In the genomic region with DNA sequence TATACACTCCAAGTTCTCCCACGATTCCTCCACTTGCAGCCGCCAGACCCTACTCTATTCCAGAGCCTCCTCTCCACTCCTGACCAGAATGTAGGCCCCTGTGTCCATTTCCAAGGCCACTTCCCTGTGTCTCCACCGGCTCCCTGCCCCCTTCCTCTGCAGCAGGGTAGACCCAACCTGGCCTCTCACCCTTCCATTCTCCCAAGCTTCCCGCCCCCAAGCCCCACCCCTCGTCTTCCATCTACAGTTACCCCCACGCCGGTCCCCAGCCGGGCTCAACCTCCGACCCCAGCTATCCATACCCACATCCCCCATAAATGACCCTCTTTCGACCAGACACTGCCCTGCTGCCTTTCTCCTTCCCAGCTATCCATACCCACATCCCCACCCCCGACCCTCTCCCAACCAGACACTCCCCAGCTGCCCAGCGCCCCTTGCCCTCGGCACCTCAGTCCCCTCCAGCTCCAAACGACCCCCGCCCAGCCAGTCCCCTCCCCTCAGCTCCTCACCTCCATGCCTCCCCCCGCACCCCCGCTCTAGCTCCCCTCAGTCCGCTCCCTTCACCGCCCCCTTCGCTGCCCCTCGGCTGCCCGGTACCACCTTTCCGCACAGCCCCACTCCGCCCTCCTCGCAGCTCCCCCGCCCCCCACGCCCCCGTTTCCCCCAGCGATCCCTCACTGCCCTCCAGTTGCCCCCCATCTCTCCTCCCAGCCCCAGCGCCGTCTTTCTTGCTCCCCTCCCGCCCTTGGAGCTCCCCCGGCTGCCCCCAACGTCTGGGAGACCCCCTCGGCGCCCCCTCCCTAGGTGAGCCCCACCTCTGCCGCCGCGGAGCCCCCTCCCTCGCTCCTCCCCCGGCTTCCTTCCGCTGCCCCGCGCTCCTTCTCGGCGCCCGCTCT, we compare ENCODE assay signal across 8 cellular contexts. TPM values are rescaled to one million over a fixed set of nuclear protein-coding genes. Genes with fewer than 3 reads are reported as not detected.
DNase-seq lines count a peak whose midpoint lies in the region; ATAC-seq, FAIRE-seq and TF ChIP-seq lines count a peak whose summit lies in the region.

No MANE protein-coding gene starts in this region.

- H3K79me2 ChIP-seq in OCI-LY3 (ENCODE audit: low read length) (no peaks in the 10 kb centered on the region), trophoblast cell (ENCODE audit: control insufficient read depth, insufficient read depth, low read length, poor library complexity) (no peaks in the 10 kb centered on the region)

- no peak for TF ChIP-seq POLR2A in esophagus muscularis mucosa (IDR thresholded peaks at IDR 0.05; ENCODE audit: low read depth)

- H3K9ac ChIP-seq in OCI-LY3 (ENCODE audit: low read length) (no peak overlapping the region), trophoblast cell (ENCODE audit: low read length) (no peak overlapping the region)

- TF ChIP-seq EP300 in esophagus muscularis mucosa (IDR thresholded peaks at IDR 0.05), result no peak

- H3K27me3 ChIP-seq in OCI-LY3 (ENCODE audit: low read depth, low read length), result peaks cover 4% of the 10 kb centered on the region; the same call in 1 of the 2 replicates
- peaks cover 0 to 61% (median 39%) of the 10 kb centered on the region in 4 donors for H3K27me3 ChIP-seq in esophagus muscularis mucosa
- H3K27me3 ChIP-seq in trophoblast cell (ENCODE audit: insufficient read depth, low read length), result no peaks in the 10 kb centered on the region
- H3K27me3 ChIP-seq in small intestine (ENCODE audit: control insufficient read depth in 2 of 2, insufficient read depth in 2 of 2, low read length in 2 of 2), result peaks cover 0 to 16% of the 10 kb centered on the region in 2 donors

- H2BK5ac ChIP-seq in trophoblast cell (ENCODE audit: low read depth, low read length, poor library complexity), result no peak overlapping the region

- CTCF ChIA-PET in activated CD4-positive, alpha-beta T cell treated with anti-CD3 and anti-CD28 coated beads, Interleukin-2, amount 10 ng/mL, durations not matched to agents 7 days and 5 days (lab: Charles Lee), result interaction anchor here (0.7 kb wide), 2 partner anchors 21 to 126 kb away, joined by 3 read pairs; no protein-coding TSS in a partner anchor

- WGBS in esophagus muscularis mucosa, result 20% methylated on average over 26 of the region's 47 CpGs
- WGBS in trophoblast cell (ENCODE audit: extremely low coverage, insufficient coverage, insufficient read length), result no CpG with 5 or more reads among the region's 47 CpGs
- WGBS in small intestine, 3 donors, result 14 to 36% (median 33%) methylated on average over 32 to 47 of the region's 47 CpGs

- H3K36me3 ChIP-seq in OCI-LY3 (replicated peaks; ENCODE audit: low read depth, low read length) (no peaks in the 10 kb centered on the region), esophagus muscularis mucosa (no peaks in the 10 kb centered on the region), trophoblast cell (ENCODE audit: control insufficient read depth in 1 of 2, insufficient read depth in 2 of 2, low read length in 2 of 2) (no peaks in the 10 kb centered on the region), small intestine (ENCODE audit: control insufficient read depth in 2 of 2, insufficient read depth in 2 of 2, low read length in 2 of 2) (no peaks in the 10 kb centered on the region)

- POLR2A ChIA-PET in activated CD4-positive, alpha-beta T cell treated with anti-CD3 and anti-CD28 coated beads, Interleukin-2, amount 10 ng/mL, durations not matched to agents 7 days and 5 days (lab: Charles Lee), result no interaction called here

- no peak overlapping the region for H3K27ac Mint-ChIP-seq in activated CD4-positive, alpha-beta T cell treated with anti-CD3 and anti-CD28 coated beads, Interleukin-2, amount 10 ng/mL, durations not matched to agents 7 days and 5 days

- no peak for FAIRE-seq in small intestine (lab: Jason Lieb, UNC)

- H3K4me1 Mint-ChIP-seq in activated CD4-positive, alpha-beta T cell treated with anti-CD3 and anti-CD28 coated beads, Interleukin-2, amount 10 ng/mL, durations not matched to agents 7 days and 5 days, result peaks cover 7% of the 10 kb centered on the region

- peak overlapping the region; percentile 56 for H3K18ac ChIP-seq in trophoblast cell (ENCODE audit: low read length)

- H3K79me1 ChIP-seq in trophoblast cell (ENCODE audit: low read length), result peaks cover 2% of the 10 kb centered on the region

- H4K20me1 ChIP-seq in OCI-LY3 (ENCODE audit: insufficient read depth, low read length), result no peaks in the 10 kb centered on the region

- H3K9me3 Mint-ChIP-seq in activated CD4-positive, alpha-beta T cell treated with anti-CD3 and anti-CD28 coated beads, Interleukin-2, amount 10 ng/mL, durations not matched to agents 7 days and 5 days, result no peaks in the 10 kb centered on the region

- DNase-seq in GM03348 (ENCODE audit: low spot score) (peak; percentile 32), esophagus muscularis mucosa (ENCODE audit: extremely low spot score) (no peak), trophoblast cell (no peak), small intestine (no peak)
- no peak for DNase-seq in activated CD4-positive, alpha-beta T cell treated with anti-CD3 and anti-CD28 coated beads, Interleukin-2, amount 10 ng/mL, durations not matched to agents 7 days and 5 days

- no peak for TF ChIP-seq CTCF in OCI-LY3 (IDR thresholded peaks at IDR 0.05; ENCODE audit: low read depth, low read length)
- no peak for TF ChIP-seq CTCF in esophagus muscularis mucosa (IDR thresholded peaks at IDR 0.05)

- H3K23ac ChIP-seq in trophoblast cell (ENCODE audit: low read length), result no peak overlapping the region

- no peak overlapping the region for H2AK5ac ChIP-seq in trophoblast cell (ENCODE audit: low read length)

- peaks cover 42% of the 10 kb centered on the region for H3K27me3 Mint-ChIP-seq in activated CD4-positive, alpha-beta T cell treated with anti-CD3 and anti-CD28 coated beads, Interleukin-2, amount 10 ng/mL, durations not matched to agents 7 days and 5 days

- H4K91ac ChIP-seq in trophoblast cell (ENCODE audit: low read depth, low read length), result peak overlapping the region; percentile 60

- H3K27ac ChIP-seq in OCI-LY3 (ENCODE audit: low read length), result no peak overlapping the region
- H3K27ac ChIP-seq in esophagus muscularis mucosa (replicated peaks in 1 of 4), result no peak overlapping the region
- H3K27ac ChIP-seq in trophoblast cell (ENCODE audit: low read depth, low read length), result no peak overlapping the region
- no peak overlapping the region for H3K27ac ChIP-seq in small intestine (ENCODE audit: low read depth in 1 of 2, low read length in 1 of 2)

- no peaks in the 10 kb centered on the region for H3K36me3 Mint-ChIP-seq in activated CD4-positive, alpha-beta T cell treated with anti-CD3 and anti-CD28 coated beads, Interleukin-2, amount 10 ng/mL, durations not matched to agents 7 days and 5 days (ENCODE audit: low read depth)

- peak overlapping the region; percentile 60 for H4K8ac ChIP-seq in trophoblast cell (ENCODE audit: low read depth, low read length)

- H3K4me2 ChIP-seq in OCI-LY3 (ENCODE audit: low read length), result peak overlapping the region; percentile 48
- H3K4me2 ChIP-seq in trophoblast cell (ENCODE audit: low read length), result peak overlapping the region; percentile 85

- H3K4me1 ChIP-seq in OCI-LY3 (ENCODE audit: low read length) (peaks cover 7% of the 10 kb centered on the region), esophagus muscularis mucosa (peaks cover 4 to 11% (median 9%) of the 10 kb centered on the region in 4 donors), trophoblast cell (ENCODE audit: control insufficient read depth in 1 of 2, insufficient read depth in 2 of 2, low read length in 2 of 2) (peaks cover 3 to 4% of the 10 kb centered on the region in 2 experiments), small intestine (ENCODE audit: control insufficient read depth in 2 of 2, insufficient read depth in 1 of 2, low read depth in 1 of 2, low read length in 1 of 2) (no peaks in the 10 kb centered on the region)

- H2AFZ ChIP-seq in OCI-LY3 (ENCODE audit: low read depth, low read length) (no peak overlapping the region), trophoblast cell (ENCODE audit: insufficient read depth, low read length, poor library complexity) (peak overlapping the region; percentile 94)

- no peak for ATAC-seq in activated CD4-positive, CD25-positive, alpha-beta regulatory T cell treated with anti-CD3 and anti-CD28 coated beads, Interleukin-2, amount 50 U/mL, for 24 hours
- ATAC-seq in GM21381 (IDR thresholded peaks at IDR 0.05; ENCODE audit: unreplicated experiment), result no peak

- intact Hi-C loops in esophagus muscularis mucosa (cut with DNase I), result no loop called here

- H3K4ac ChIP-seq in trophoblast cell (ENCODE audit: low read depth, low read length), result no peak overlapping the region

- H3K14ac ChIP-seq in trophoblast cell (ENCODE audit: low read length), result no peak overlapping the region

- H3K9me3 ChIP-seq in OCI-LY3 (ENCODE audit: insufficient read depth, low read length) (no peaks in the 10 kb centered on the region), esophagus muscularis mucosa (no peaks in the 10 kb centered on the region), trophoblast cell (ENCODE audit: insufficient read depth, low read depth, low read length) (no peaks in the 10 kb centered on the region), small intestine (ENCODE audit: control insufficient read depth, low read depth) (no peaks in the 10 kb centered on the region)

- H2BK12ac ChIP-seq in trophoblast cell (ENCODE audit: low read length), result no peak overlapping the region

- H3K4me3 Mint-ChIP-seq in activated CD4-positive, alpha-beta T cell treated with anti-CD3 and anti-CD28 coated beads, Interleukin-2, amount 10 ng/mL, durations not matched to agents 7 days and 5 days, result no peak overlapping the region

- no peak overlapping the region for H2BK120ac ChIP-seq in trophoblast cell (ENCODE audit: insufficient read depth, low read length, poor library complexity)

- H3K4me3 ChIP-seq in OCI-LY3 (ENCODE audit: low read length), result peak overlapping the region; percentile 72
- H3K4me3 ChIP-seq in esophagus muscularis mucosa, result peak overlapping the region; percentile 48 to 60 (median 51)
- peak overlapping the region; percentile 77 for H3K4me3 ChIP-seq in trophoblast cell (ENCODE audit: low read depth, low read length)
- H3K4me3 ChIP-seq in small intestine (ENCODE audit: low read depth in 1 of 2, low read length in 2 of 2), result peak overlapping the region in 1 of 2 donors; percentile 54

- no peak overlapping the region for H4K12ac ChIP-seq in trophoblast cell (ENCODE audit: low read depth, low read length)

RNA-seq across cellular contexts. Expression of a gene that starts 0.7 kb away (rescaled TPM):
- 1 to 10 TPM in 1 of 4 donors, under 1 TPM in 3; 0.42 to 1.3 (median 0.83) TPM for total RNA-seq in esophagus muscularis mucosa
- 3.6 TPM in 2 replicates for polyA plus RNA-seq in trophoblast cell (2013)
- 1 to 10 TPM in 1 of 3 donors, under 1 TPM in 2; 0.22 to 4.6 (median 0.27) TPM for polyA plus RNA-seq in small intestine
- under 1 TPM; 0.02 TPM for total RNA-seq in activated CD4-positive, alpha-beta T cell treated with anti-CD3 and anti-CD28 coated beads, Interleukin-2, amount 10 ng/mL, durations not matched to agents 7 days and 5 days

RNA-seq across cellular contexts. Expression of a gene that starts 43.8 kb away (rescaled TPM):
- total RNA-seq in esophagus muscularis mucosa, result 10 to 100 TPM in 1 of 4 donors, 1 to 10 TPM in 3; 6.6 to 11.1 (median 8.8) TPM
- 5.9 and 6.2 TPM in 2 replicates for polyA plus RNA-seq in trophoblast cell (2013)
- polyA plus RNA-seq in small intestine, result 1 to 10 TPM; 5.1 to 7.9 (median 5.4) TPM
- 10 to 100 TPM in 1 of 2 experiments, 1 to 10 TPM in 1; 7.7 to 12.9 TPM for total RNA-seq in activated CD4-positive, alpha-beta T cell treated with anti-CD3 and anti-CD28 coated beads, Interleukin-2, amount 10 ng/mL, durations not matched to agents 7 days and 5 days
